In the genomic region with DNA sequence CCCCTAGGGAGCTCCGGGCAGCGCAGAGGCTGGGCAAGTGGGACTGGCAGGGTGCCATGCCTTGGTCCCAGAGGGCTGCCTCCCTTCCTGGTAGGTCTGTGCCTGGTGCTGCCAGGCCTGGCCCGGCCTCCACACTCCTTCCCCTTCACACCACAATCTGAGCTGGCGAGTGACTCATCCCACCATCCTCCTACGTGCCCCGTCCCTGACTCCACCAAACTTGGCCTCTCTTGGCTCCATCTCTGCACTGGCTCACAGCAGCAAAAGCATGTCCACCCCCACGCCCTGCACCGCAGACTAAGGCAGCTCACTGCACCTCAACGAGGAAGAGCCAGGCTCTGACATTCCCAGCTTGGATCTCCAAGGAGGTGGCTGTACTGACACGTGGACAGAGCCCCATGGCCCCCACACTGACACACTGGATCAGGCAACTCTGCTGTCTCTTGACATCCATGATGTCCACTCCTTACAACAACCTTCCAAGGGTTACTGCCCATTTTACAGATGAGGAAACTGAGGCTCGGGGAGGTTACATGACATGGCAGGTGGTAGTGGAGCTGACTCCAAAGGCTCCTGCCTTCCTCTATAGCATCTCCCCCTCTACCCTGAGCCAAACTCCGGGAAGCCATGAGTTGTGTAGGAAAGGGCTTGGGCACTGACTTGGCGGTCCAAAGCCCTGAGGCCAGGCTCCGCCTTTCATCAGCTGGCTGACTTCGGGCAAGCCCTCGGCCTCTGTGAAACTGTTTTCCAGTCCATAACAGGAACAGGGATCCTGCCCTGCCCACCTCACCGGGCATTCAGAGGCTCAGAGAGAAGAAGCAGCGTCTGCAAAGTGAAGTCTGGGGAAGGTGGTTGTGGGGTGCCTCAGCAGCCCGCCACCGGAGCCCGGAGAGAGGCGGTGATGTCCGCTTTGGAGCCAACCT, we compare ENCODE assay signal across 8 cellular contexts. TPM values are rescaled to one million over a fixed set of nuclear protein-coding genes. Genes with fewer than 3 reads are reported as not detected.
A peak's percentile ranks its signal among the peaks of the same experiment; 100 is the strongest.
DNase-seq lines count a peak whose midpoint lies in the region; ATAC-seq and TF ChIP-seq lines count a peak whose summit lies in the region.

No MANE protein-coding gene starts in this region.

- DNase-seq in DMS 273 (lab: John Stamatoyannopoulos, UW; ENCODE audit: unreplicated experiment), result peak; percentile 63
- DNase-seq in NCI-H1436 (lab: John Stamatoyannopoulos, UW), result peak; percentile 54
- peak; percentile 85 to 88 for DNase-seq in activated T-cell treated with anti-CD3 and anti-CD28 coated beads, Interleukin-2, amount 50 U/mL, for 48 hours
- DNase-seq in fibroblast of villous mesenchyme (ENCODE audit: low read depth), result peak; percentile 93
- peak; percentile 91 for DNase-seq in posterior vena cava (ENCODE audit: low spot score)
- DNase-seq in uterus, result peak; percentile 84 to 93
- no peak for DNase-seq in HAP-1 (ENCODE audit: low spot score in 2 of 2)

- no peak overlapping the region for H3K4me3 ChIP-seq in fibroblast of villous mesenchyme (ENCODE audit: low read depth, low read length)
- no peak overlapping the region for H3K4me3 ChIP-seq in uterus
- no peak overlapping the region for H3K4me3 ChIP-seq in HAP-1

- ATAC-seq in GM18517 (IDR thresholded peaks at IDR 0.05; ENCODE audit: unreplicated experiment), result no peak

- H3K9me3 ChIP-seq in uterus (no peaks in the 10 kb centered on the region), HAP-1 (no peaks in the 10 kb centered on the region)

- TF ChIP-seq CTCF in fibroblast of villous mesenchyme (IDR thresholded peaks at IDR 0.05; ENCODE audit: insufficient read depth, low read depth, low read length) (no peak), uterus (IDR thresholded peaks at IDR 0.05) (no peak)

- no peaks in the 10 kb centered on the region for H3K36me3 ChIP-seq in uterus
- H3K36me3 ChIP-seq in HAP-1 (replicated peaks), result no peaks in the 10 kb centered on the region

- H3K4me1 ChIP-seq in uterus (peaks cover 0 to 9% of the 10 kb centered on the region in 2 donors), HAP-1 (0 out of 2 replicates have a peak, but pooled peaks cover 2% of the 10 kb centered on the region)

- intact Hi-C loops in posterior vena cava (cut with DNase I), result loop anchor here (5.0 to 10.0 kb wide), 2 partner anchors 97 to 641 kb away; no protein-coding TSS in a partner anchor
- intact Hi-C loops in uterus (cut with DNase I; ENCODE audit: low total_unique reads), result no loop called here

- H3K27me3 ChIP-seq in uterus, result no peaks in the 10 kb centered on the region
- no peaks in the 10 kb centered on the region for H3K27me3 ChIP-seq in HAP-1 (ENCODE audit: low read depth)

- peak overlapping the region; percentile 85 to 89 for H3K27ac ChIP-seq in uterus

- peak in 1 of 2 donors; percentile 24 for TF ChIP-seq POLR2A in uterus (IDR thresholded peaks at IDR 0.05)

- in situ Hi-C loops in HAP-1 (cut with MboI; ENCODE audit: low sequenced_read_pairs), result loop anchor here (5.0 kb wide), 1 partner anchor 114 kb away; no protein-coding TSS in a partner anchor

RNA-seq across cellular contexts. Expression of gene KRT19, which starts 20.1 kb away (rescaled TPM):
- total RNA-seq in fibroblast of villous mesenchyme, result 579 and 604 TPM in 2 replicates
- 1 to 10 TPM; 1.6 to 3.6 TPM for total RNA-seq in posterior vena cava
- 100 to 1,000 TPM in 2 of 4 donors, 10 to 100 TPM in 1, under 1 TPM in 1; 0.88 to 120 (median 77.2) TPM for total RNA-seq in uterus

RNA-seq across cellular contexts. Expression of gene KRT9, which starts 23.7 kb away (rescaled TPM):
- not detected in 2 replicates for total RNA-seq in fibroblast of villous mesenchyme
- not detected for total RNA-seq in posterior vena cava
- under 1 TPM in 1 of 4 donors, not detected in 3; 0.21 TPM for total RNA-seq in uterus

RNA-seq across cellular contexts. Expression of gene KRT15, which starts 29.5 kb away (rescaled TPM):
- total RNA-seq in fibroblast of villous mesenchyme (0.43 and 1.3 TPM in 2 replicates), posterior vena cava (not detected), uterus (10 to 100 TPM in 1 of 4 donors, 1 to 10 TPM in 1, under 1 TPM in 1, not detected in 1; 0.41 to 11.5 (median 1.6) TPM)

RNA-seq across cellular contexts. Expression of gene KRT14, which starts 38.5 kb away (rescaled TPM):
- total RNA-seq in fibroblast of villous mesenchyme, result not detected in 2 replicates
- total RNA-seq in posterior vena cava, result 1 to 10 TPM; 1.3 to 2.0 TPM
- total RNA-seq in uterus, result under 1 TPM in 2 of 4 donors, not detected in 2; 0.52 to 0.90 TPM

RNA-seq across cellular contexts. Expression of gene KRT13, which starts 42.8 kb away (rescaled TPM):
- total RNA-seq in fibroblast of villous mesenchyme, result not detected in 2 replicates
- not detected for total RNA-seq in posterior vena cava
- total RNA-seq in uterus, result 1 to 10 TPM; 1.5 to 6.4 (median 3.0) TPM

Comparison
In these comparisons a context has a peak if more than half of its experiments do, and no peak if none do; other contexts are left out.
1. DNase-seq: peak in DMS 273 (single experiment), NCI-H1436 (single experiment), activated T-cell treated with anti-CD3 and anti-CD28 coated beads, Interleukin-2, amount 50 U/mL, for 48 hours (2 of 2), fibroblast of villous mesenchyme (single experiment), posterior vena cava (single experiment) and uterus (2 of 2); none in HAP-1 (0 of 2).